ENCODE assay signal across 1 cellular context in genomic region chr9:135949666-135950134, GRCh38.
TF ChIP-seq lines count a peak whose summit lies in the region.

No MANE protein-coding gene starts in this region.

TF ChIP-seq in GM23338, 12 proteins besides CTCF, POLR2A, EP300 and RAD21 (continued from another document):
- TF ChIP-seq ZNF462 (CRISPR knock-in tag; IDR thresholded peaks at IDR 0.05) (no peak), ZNF114 (CRISPR knock-in tag; IDR thresholded peaks at IDR 0.05) (no peak)
